Comparison of ENCODE assay signal across 3 cellular contexts in the genomic region with DNA sequence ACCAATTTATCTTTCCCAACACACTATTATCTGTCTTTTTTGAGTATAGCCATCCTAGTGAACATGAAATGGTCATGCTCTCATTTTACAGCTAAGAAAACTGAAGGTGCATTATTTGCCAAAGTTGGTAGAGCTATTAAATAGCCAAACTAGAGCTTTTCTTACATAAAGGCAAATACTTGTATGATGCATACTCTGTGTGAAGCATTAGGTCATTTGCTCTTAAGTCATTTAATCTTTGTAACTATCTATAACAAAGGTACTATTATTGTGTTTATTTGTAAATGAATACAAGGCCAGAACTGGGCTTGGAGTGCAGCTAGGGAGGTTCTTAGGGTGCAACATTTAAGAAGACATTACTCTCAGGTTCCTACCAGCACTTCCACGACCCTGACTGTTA.
TF ChIP-seq lines count a peak whose summit lies in the region.

No MANE protein-coding gene starts in this region.

TF ChIP-seq in liver, 16 proteins besides CTCF, POLR2A, EP300 and RAD21 (continued from another document):
- TF ChIP-seq NR2F2 (IDR thresholded peaks at IDR 0.05) (no peak), FOXA2 (IDR thresholded peaks at IDR 0.05) (no peak), HNF4A (conservative IDR thresholded peaks at IDR 0.05) (no peak), HNF4G (IDR thresholded peaks at IDR 0.05) (no peak), YY1 (IDR thresholded peaks at IDR 0.05) (no peak), GABPA (IDR thresholded peaks at IDR 0.05 in 1 of 2, conservative IDR thresholded peaks at IDR 0.05 in 1 of 2) (no peak), JUND (IDR thresholded peaks at IDR 0.05) (no peak), EGR1 (IDR thresholded peaks at IDR 0.05; ENCODE audit: low read depth in 2 of 2) (no peak), TAF1 (conservative IDR thresholded peaks at IDR 0.05) (no peak), SP1 (IDR thresholded peaks at IDR 0.05) (no peak), RXRA (IDR thresholded peaks at IDR 0.05) (no peak), FOXA1 (IDR thresholded peaks at IDR 0.05) (no peak)
- TF ChIP-seq, protein P1, sequence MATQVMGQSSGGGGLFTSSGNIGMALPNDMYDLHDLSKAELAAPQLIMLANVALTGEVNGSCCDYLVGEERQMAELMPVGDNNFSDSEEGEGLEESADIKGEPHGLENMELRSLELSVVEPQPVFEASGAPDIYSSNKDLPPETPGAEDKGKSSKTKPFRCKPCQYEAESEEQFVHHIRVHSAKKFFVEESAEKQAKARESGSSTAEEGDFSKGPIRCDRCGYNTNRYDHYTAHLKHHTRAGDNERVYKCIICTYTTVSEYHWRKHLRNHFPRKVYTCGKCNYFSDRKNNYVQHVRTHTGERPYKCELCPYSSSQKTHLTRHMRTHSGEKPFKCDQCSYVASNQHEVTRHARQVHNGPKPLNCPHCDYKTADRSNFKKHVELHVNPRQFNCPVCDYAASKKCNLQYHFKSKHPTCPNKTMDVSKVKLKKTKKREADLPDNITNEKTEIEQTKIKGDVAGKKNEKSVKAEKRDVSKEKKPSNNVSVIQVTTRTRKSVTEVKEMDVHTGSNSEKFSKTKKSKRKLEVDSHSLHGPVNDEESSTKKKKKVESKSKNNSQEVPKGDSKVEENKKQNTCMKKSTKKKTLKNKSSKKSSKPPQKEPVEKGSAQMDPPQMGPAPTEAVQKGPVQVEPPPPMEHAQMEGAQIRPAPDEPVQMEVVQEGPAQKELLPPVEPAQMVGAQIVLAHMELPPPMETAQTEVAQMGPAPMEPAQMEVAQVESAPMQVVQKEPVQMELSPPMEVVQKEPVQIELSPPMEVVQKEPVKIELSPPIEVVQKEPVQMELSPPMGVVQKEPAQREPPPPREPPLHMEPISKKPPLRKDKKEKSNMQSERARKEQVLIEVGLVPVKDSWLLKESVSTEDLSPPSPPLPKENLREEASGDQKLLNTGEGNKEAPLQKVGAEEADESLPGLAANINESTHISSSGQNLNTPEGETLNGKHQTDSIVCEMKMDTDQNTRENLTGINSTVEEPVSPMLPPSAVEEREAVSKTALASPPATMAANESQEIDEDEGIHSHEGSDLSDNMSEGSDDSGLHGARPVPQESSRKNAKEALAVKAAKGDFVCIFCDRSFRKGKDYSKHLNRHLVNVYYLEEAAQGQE (IDR thresholded peaks at IDR 0.05), result no peak
- TF ChIP-seq, protein P2, sequence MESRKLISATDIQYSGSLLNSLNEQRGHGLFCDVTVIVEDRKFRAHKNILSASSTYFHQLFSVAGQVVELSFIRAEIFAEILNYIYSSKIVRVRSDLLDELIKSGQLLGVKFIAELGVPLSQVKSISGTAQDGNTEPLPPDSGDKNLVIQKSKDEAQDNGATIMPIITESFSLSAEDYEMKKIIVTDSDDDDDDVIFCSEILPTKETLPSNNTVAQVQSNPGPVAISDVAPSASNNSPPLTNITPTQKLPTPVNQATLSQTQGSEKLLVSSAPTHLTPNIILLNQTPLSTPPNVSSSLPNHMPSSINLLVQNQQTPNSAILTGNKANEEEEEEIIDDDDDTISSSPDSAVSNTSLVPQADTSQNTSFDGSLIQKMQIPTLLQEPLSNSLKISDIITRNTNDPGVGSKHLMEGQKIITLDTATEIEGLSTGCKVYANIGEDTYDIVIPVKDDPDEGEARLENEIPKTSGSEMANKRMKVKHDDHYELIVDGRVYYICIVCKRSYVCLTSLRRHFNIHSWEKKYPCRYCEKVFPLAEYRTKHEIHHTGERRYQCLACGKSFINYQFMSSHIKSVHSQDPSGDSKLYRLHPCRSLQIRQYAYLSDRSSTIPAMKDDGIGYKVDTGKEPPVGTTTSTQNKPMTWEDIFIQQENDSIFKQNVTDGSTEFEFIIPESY (IDR thresholded peaks at IDR 0.05), result no peak
- TF ChIP-seq, protein P3, sequence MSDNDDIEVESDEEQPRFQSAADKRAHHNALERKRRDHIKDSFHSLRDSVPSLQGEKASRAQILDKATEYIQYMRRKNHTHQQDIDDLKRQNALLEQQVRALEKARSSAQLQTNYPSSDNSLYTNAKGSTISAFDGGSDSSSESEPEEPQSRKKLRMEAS (IDR thresholded peaks at IDR 0.05), result no peak

TF ChIP-seq in HepG2, 621 proteins besides CTCF, POLR2A, EP300 and RAD21:
- TF ChIP-seq, protein P4, sequence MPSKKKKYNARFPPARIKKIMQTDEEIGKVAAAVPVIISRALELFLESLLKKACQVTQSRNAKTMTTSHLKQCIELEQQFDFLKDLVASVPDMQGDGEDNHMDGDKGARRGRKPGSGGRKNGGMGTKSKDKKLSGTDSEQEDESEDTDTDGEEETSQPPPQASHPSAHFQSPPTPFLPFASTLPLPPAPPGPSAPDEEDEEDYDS (CRISPR knock-in tag; IDR thresholded peaks at IDR 0.05), result no peak
- TF ChIP-seq ZNF451 (CRISPR knock-in tag; IDR thresholded peaks at IDR 0.05) (no peak), HIVEP1 (CRISPR knock-in tag; IDR thresholded peaks at IDR 0.05) (no peak), TCF7L2 (IDR thresholded peaks at IDR 0.05; ENCODE audit: low read depth, low read length) (no peak), ZNF232 (CRISPR knock-in tag; IDR thresholded peaks at IDR 0.05; ENCODE audit: borderline replicate concordance) (no peak), TP53 (CRISPR knock-in tag; conservative IDR thresholded peaks at IDR 0.05) (no peak), ZNF839 (CRISPR knock-in tag; IDR thresholded peaks at IDR 0.05; ENCODE audit: borderline replicate concordance) (no peak), NR2F2 (IDR thresholded peaks at IDR 0.05; ENCODE audit: borderline replicate concordance, low read depth) (no peak), KLF16 (CRISPR knock-in tag; IDR thresholded peaks at IDR 0.05) (no peak), ZNF383 (CRISPR knock-in tag; IDR thresholded peaks at IDR 0.05; ENCODE audit: borderline replicate concordance) (no peak), ZNF629 (CRISPR knock-in tag; conservative IDR thresholded peaks at IDR 0.05) (no peak), CEBPG (CRISPR knock-in tag; IDR thresholded peaks at IDR 0.05) (no peak), ZFP41 (CRISPR knock-in tag; IDR thresholded peaks at IDR 0.05; ENCODE audit: borderline replicate concordance) (no peak), ZNF644 (CRISPR knock-in tag; IDR thresholded peaks at IDR 0.05; ENCODE audit: low read depth) (no peak), EEA1 (CRISPR knock-in tag; IDR thresholded peaks at IDR 0.05; ENCODE audit: borderline replicate concordance) (no peak), ZFP36 (IDR thresholded peaks at IDR 0.05; ENCODE audit: borderline replicate concordance, low read depth, low read length, partially characterized antibody) (no peak)
- TF ChIP-seq, protein P5, sequence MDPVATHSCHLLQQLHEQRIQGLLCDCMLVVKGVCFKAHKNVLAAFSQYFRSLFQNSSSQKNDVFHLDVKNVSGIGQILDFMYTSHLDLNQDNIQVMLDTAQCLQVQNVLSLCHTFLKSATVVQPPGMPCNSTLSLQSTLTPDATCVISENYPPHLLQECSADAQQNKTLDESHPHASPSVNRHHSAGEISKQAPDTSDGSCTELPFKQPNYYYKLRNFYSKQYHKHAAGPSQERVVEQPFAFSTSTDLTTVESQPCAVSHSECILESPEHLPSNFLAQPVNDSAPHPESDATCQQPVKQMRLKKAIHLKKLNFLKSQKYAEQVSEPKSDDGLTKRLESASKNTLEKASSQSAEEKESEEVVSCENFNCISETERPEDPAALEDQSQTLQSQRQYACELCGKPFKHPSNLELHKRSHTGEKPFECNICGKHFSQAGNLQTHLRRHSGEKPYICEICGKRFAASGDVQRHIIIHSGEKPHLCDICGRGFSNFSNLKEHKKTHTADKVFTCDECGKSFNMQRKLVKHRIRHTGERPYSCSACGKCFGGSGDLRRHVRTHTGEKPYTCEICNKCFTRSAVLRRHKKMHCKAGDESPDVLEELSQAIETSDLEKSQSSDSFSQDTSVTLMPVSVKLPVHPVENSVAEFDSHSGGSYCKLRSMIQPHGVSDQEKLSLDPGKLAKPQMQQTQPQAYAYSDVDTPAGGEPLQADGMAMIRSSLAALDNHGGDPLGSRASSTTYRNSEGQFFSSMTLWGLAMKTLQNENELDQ (CRISPR knock-in tag; IDR thresholded peaks at IDR 0.05; ENCODE audit: borderline replicate concordance), result no peak
- TF ChIP-seq, protein P6, sequence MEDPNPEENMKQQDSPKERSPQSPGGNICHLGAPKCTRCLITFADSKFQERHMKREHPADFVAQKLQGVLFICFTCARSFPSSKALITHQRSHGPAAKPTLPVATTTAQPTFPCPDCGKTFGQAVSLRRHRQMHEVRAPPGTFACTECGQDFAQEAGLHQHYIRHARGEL (CRISPR knock-in tag; IDR thresholded peaks at IDR 0.05), result no peak
- TF ChIP-seq, protein P7, sequence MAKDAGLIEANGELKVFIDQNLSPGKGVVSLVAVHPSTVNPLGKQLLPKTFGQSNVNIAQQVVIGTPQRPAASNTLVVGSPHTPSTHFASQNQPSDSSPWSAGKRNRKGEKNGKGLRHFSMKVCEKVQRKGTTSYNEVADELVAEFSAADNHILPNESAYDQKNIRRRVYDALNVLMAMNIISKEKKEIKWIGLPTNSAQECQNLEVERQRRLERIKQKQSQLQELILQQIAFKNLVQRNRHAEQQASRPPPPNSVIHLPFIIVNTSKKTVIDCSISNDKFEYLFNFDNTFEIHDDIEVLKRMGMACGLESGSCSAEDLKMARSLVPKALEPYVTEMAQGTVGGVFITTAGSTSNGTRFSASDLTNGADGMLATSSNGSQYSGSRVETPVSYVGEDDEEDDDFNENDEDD (CRISPR knock-in tag; IDR thresholded peaks at IDR 0.05; ENCODE audit: borderline replicate concordance), result no peak
- TF ChIP-seq, protein P8, sequence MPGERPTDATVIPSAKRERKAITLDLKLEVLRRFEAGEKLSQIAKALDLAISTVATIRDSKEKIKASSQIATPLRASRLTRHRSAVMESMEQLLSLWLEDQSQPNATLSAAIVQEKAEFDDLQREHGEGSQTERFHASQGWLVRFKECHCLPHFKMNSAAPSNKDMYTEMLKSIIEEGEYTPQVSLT (CRISPR knock-in tag; IDR thresholded peaks at IDR 0.05; ENCODE audit: borderline replicate concordance, low read depth), result no peak

TF ChIP-seq in IMR-90, 13 proteins besides CTCF, POLR2A, EP300 and RAD21 (continued from another document):
- TF ChIP-seq, protein P9, sequence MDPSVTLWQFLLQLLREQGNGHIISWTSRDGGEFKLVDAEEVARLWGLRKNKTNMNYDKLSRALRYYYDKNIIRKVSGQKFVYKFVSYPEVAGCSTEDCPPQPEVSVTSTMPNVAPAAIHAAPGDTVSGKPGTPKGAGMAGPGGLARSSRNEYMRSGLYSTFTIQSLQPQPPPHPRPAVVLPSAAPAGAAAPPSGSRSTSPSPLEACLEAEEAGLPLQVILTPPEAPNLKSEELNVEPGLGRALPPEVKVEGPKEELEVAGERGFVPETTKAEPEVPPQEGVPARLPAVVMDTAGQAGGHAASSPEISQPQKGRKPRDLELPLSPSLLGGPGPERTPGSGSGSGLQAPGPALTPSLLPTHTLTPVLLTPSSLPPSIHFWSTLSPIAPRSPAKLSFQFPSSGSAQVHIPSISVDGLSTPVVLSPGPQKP (IDR thresholded peaks at IDR 0.05; ENCODE audit: borderline replicate concordance, low read depth, low read length), result no peak
- no peak for TF ChIP-seq CHD1 (IDR thresholded peaks at IDR 0.05; ENCODE audit: low read depth, low read length)
- TF ChIP-seq RFX5 (IDR thresholded peaks at IDR 0.05; ENCODE audit: low read depth, low read length), result no peak
- no peak for TF ChIP-seq MAZ (IDR thresholded peaks at IDR 0.05; ENCODE audit: borderline replicate concordance, low read depth, low read length)
- no peak for TF ChIP-seq MXI1 (IDR thresholded peaks at IDR 0.05; ENCODE audit: borderline replicate concordance, low read depth, low read length)
- no peak for TF ChIP-seq SMC3 (IDR thresholded peaks at IDR 0.05; ENCODE audit: low read depth, low read length)
- TF ChIP-seq, protein P10, sequence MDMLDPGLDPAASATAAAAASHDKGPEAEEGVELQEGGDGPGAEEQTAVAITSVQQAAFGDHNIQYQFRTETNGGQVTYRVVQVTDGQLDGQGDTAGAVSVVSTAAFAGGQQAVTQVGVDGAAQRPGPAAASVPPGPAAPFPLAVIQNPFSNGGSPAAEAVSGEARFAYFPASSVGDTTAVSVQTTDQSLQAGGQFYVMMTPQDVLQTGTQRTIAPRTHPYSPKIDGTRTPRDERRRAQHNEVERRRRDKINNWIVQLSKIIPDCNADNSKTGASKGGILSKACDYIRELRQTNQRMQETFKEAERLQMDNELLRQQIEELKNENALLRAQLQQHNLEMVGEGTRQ (IDR thresholded peaks at IDR 0.05; ENCODE audit: low read depth, low read length), result no peak
- no peak for TF ChIP-seq MAFK (IDR thresholded peaks at IDR 0.05; ENCODE audit: low read depth, low read length)
- TF ChIP-seq BHLHE40 (IDR thresholded peaks at IDR 0.05; ENCODE audit: low read depth, low read length), result no peak
